ENCODE assay signal across 10 cellular contexts in genomic region chr6:37781788-37782187, GRCh38.
"Had no signal": no experiment of that assay in that cellular context is flagged by ENCODE, and none has a peak within 500 bp of the region (broad histone marks: within the 10 kb centered on the region; RNA-seq: fewer than 3 reads in every experiment).

No MANE protein-coding gene starts in this region.

- H3K4me3 Mint-ChIP-seq: GM23338, H9, HFFc6 had no signal

- H2AFZ ChIP-seq: GM23338 had no signal

- H3K4me2 ChIP-seq: KMS-11 had no signal

- H3K4me3 ChIP-seq: GM23338 had no signal

- H3K27ac ChIP-seq: HL-60, KMS-11 had no signal

- FAIRE-seq: H1, H54 had no signal

- H3K27ac Mint-ChIP-seq: GM23338, H9, HFFc6 had no signal

- H3K9ac ChIP-seq: KMS-11 had no signal

- H3K9me3 Mint-ChIP-seq: GM23338, H9, HFFc6 had no signal

- ATAC-seq: GM23338 had no signal

- DNase-seq: H9, HCEC 1CT, HFFc6, IMR-90, KBM-7 had no signal
